Comparison of ENCODE assay signal across 9 cellular contexts in genomic region chr1:156742017-156742416, GRCh38. TPM values are rescaled to one million over a fixed set of nuclear protein-coding genes. Genes with fewer than 3 reads are reported as not detected.
DNase-seq lines count a peak whose midpoint lies in the region; ATAC-seq and TF ChIP-seq lines count a peak whose summit lies in the region.
"Had no signal": no experiment of that assay in that cellular context is flagged by ENCODE, and none has a peak within 500 bp of the region (broad histone marks: within the 10 kb centered on the region; RNA-seq: fewer than 3 reads in every experiment).

No MANE protein-coding gene starts in this region.

- 53 to 63% methylated on average over 3 of the region's 3 CpGs for WGBS in aorta, 2 donors

- ATAC-seq in activated CD8-positive, alpha-beta memory T cell treated with anti-CD3 and anti-CD28 coated beads, Interleukin-2, amount 10 ng/mL, durations not matched to agents 7 days and 5 days, result no peak
- no peak for ATAC-seq in WTC11
- ATAC-seq in aorta (ENCODE audit: low FRiP score), result no peak

- no peak for TF ChIP-seq CTCF in WTC11 (IDR thresholded peaks at IDR 0.05)

- H3K27ac Mint-ChIP-seq in activated CD8-positive, alpha-beta memory T cell treated with anti-CD3 and anti-CD28 coated beads, Interleukin-2, amount 10 ng/mL, durations not matched to agents 7 days and 5 days, result peak overlapping the region; percentile 96
- peak overlapping the region; percentile 100 for H3K27ac Mint-ChIP-seq in WTC11

- H3K27ac ChIP-seq in iPS-20b (ENCODE audit: low read length) (peak overlapping the region; percentile 9), substantia nigra (ENCODE audit: low read depth, low read length, poor library complexity, severe bottlenecking) (peak overlapping the region; percentile 98), aorta (ENCODE audit: low read depth in 1 of 2, low read length in 2 of 2) (no peak overlapping the region)

- CTCF ChIA-PET in activated CD8-positive, alpha-beta memory T cell treated with anti-CD3 and anti-CD28 coated beads, Interleukin-2, amount 10 ng/mL, durations not matched to agents 7 days and 5 days (lab: Charles Lee), result interaction anchor here (0.8 to 5.6 kb wide), 5 partner anchors 9 to 118 kb away, joined by 3 to 87 read pairs (median 17); partner anchors contain the start of genes HDGF, ISG20L2, METTL25B and NTRK1
- CTCF ChIA-PET in WTC11 (lab: Charles Lee), result interaction anchor here (1.3 to 1.5 kb wide), 3 partner anchors 25 to 118 kb away, joined by 7 to 23 read pairs (median 8); partner anchors contain the start of gene PRCC

- H3K4me1 ChIP-seq in iPS-20b (ENCODE audit: insufficient read depth, low read length) (peaks cover 22% of the 10 kb centered on the region; the same call in 1 of the 2 replicates), aorta (ENCODE audit: control insufficient read depth in 1 of 2, insufficient read depth in 2 of 2, low read length in 2 of 2) (no peaks in the 10 kb centered on the region)

- no peak for DNase-seq in activated CD8-positive, alpha-beta memory T cell treated with anti-CD3 and anti-CD28 coated beads, Interleukin-2, amount 10 ng/mL, durations not matched to agents 7 days and 5 days
- DNase-seq in activated CD8-positive, alpha-beta memory T cell treated with anti-CD3 and anti-CD28 coated beads for 24 hours, result no peak
- DNase-seq in WTC11 (ENCODE audit: low spot score) (no peak), substantia nigra (lab: John Stamatoyannopoulos, UW) (no peak), NCI-H146 (lab: John Stamatoyannopoulos, UW) (no peak), NCI-H1694 treated with DMSO at 0.1 percent for 48 hours (lab: John Stamatoyannopoulos, UW) (no peak), aorta (no peak)
- DNase-seq: NCI-H2081 had no signal

- H3K9ac ChIP-seq in iPS-20b (ENCODE audit: low read depth, low read length), result peak overlapping the region; percentile 73; the same call in 1 of the 2 replicates

- peak overlapping the region; percentile 57; the same call in 1 of the 2 replicates for H3K4me3 ChIP-seq in iPS-20b (ENCODE audit: low read length)
- H3K4me3 ChIP-seq in aorta (ENCODE audit: low read length in 2 of 2), result no peak overlapping the region

- peaks cover 50% of the 10 kb centered on the region for H3K36me3 ChIP-seq in iPS-20b (ENCODE audit: insufficient read depth, low read depth, low read length)
- peaks cover 2 to 9% of the 10 kb centered on the region in 2 donors for H3K36me3 ChIP-seq in aorta (ENCODE audit: control insufficient read depth in 1 of 2, insufficient read depth in 2 of 2, low read length in 1 of 2)

- no peaks in the 10 kb centered on the region for H3K27me3 ChIP-seq in iPS-20b (ENCODE audit: insufficient read depth, low read length)
- H3K27me3 ChIP-seq in aorta (ENCODE audit: control insufficient read depth in 1 of 2, insufficient read depth in 2 of 2, low read length in 1 of 2), result no peaks in the 10 kb centered on the region

- H3K4me1 Mint-ChIP-seq in activated CD8-positive, alpha-beta memory T cell treated with anti-CD3 and anti-CD28 coated beads, Interleukin-2, amount 10 ng/mL, durations not matched to agents 7 days and 5 days, result peaks cover 71% of the 10 kb centered on the region
- peaks cover 32% of the 10 kb centered on the region for H3K4me1 Mint-ChIP-seq in WTC11

- H3K9me3 ChIP-seq in iPS-20b (ENCODE audit: insufficient read depth, low read depth, low read length) (no peaks in the 10 kb centered on the region), aorta (ENCODE audit: control insufficient read depth, low read length) (no peaks in the 10 kb centered on the region)

- POLR2A ChIA-PET in WTC11 (lab: Charles Lee), result interaction anchor here (1.5 to 2.1 kb wide), 2 partner anchors 25 to 49 kb away, joined by 5 to 21 read pairs; partner anchors contain the start of gene PRCC

- H3K4me3 Mint-ChIP-seq in activated CD8-positive, alpha-beta memory T cell treated with anti-CD3 and anti-CD28 coated beads, Interleukin-2, amount 10 ng/mL, durations not matched to agents 7 days and 5 days, result peak overlapping the region; percentile 95
- H3K4me3 Mint-ChIP-seq in WTC11, result peak overlapping the region; percentile 90

- intact Hi-C loops in aorta (cut with DNase I), result no loop called here

- H3K9me3 Mint-ChIP-seq in activated CD8-positive, alpha-beta memory T cell treated with anti-CD3 and anti-CD28 coated beads, Interleukin-2, amount 10 ng/mL, durations not matched to agents 7 days and 5 days (ENCODE audit: low read depth), result no peaks in the 10 kb centered on the region
- H3K9me3 Mint-ChIP-seq in WTC11, result no peaks in the 10 kb centered on the region

- no peaks in the 10 kb centered on the region for H3K27me3 Mint-ChIP-seq in activated CD8-positive, alpha-beta memory T cell treated with anti-CD3 and anti-CD28 coated beads, Interleukin-2, amount 10 ng/mL, durations not matched to agents 7 days and 5 days
- H3K27me3 Mint-ChIP-seq in WTC11 (ENCODE audit: low read depth), result no peaks in the 10 kb centered on the region; the same call in 1 of the 2 replicates

- peaks cover 38% of the 10 kb centered on the region for H3K36me3 Mint-ChIP-seq in activated CD8-positive, alpha-beta memory T cell treated with anti-CD3 and anti-CD28 coated beads, Interleukin-2, amount 10 ng/mL, durations not matched to agents 7 days and 5 days
- H3K36me3 Mint-ChIP-seq in WTC11, result peaks cover 33% of the 10 kb centered on the region

TF ChIP-seq in WTC11, 78 proteins besides CTCF, POLR2A, EP300 and RAD21:
- TF ChIP-seq PREB (CRISPR knock-in tag; IDR thresholded peaks at IDR 0.05; ENCODE audit: borderline replicate concordance) (no peak), ZNF263 (CRISPR knock-in tag; IDR thresholded peaks at IDR 0.05; ENCODE audit: low read depth) (no peak), GABPB1 (CRISPR knock-in tag; IDR thresholded peaks at IDR 0.05) (no peak), MXD4 (CRISPR knock-in tag; IDR thresholded peaks at IDR 0.05; ENCODE audit: borderline replicate concordance) (no peak), RELA (CRISPR knock-in tag; IDR thresholded peaks at IDR 0.05; ENCODE audit: borderline replicate concordance) (no peak), NR3C1 (CRISPR knock-in tag; conservative IDR thresholded peaks at IDR 0.05; ENCODE audit: low read depth) (no peak), NR1H2 (CRISPR knock-in tag; IDR thresholded peaks at IDR 0.05) (no peak)

RNA-seq across cellular contexts. Expression of gene MRPL24, which starts 1.1 kb away (rescaled TPM):
- 10 to 100 TPM; 60.4 to 80.0 TPM for total RNA-seq in activated CD8-positive, alpha-beta memory T cell treated with anti-CD3 and anti-CD28 coated beads, Interleukin-2, amount 10 ng/mL, durations not matched to agents 7 days and 5 days
- total RNA-seq in WTC11 (2021) (35.1 to 37.4 TPM (median 35.2 TPM) in 3 replicates), aorta (10 to 100 TPM; 44.0 to 46.1 TPM)
- 10 to 100 TPM; 68.5 to 73.1 TPM for polyA plus RNA-seq in aorta

RNA-seq across cellular contexts. Expression of gene HDGF, which starts 9.5 kb away (rescaled TPM):
- total RNA-seq in activated CD8-positive, alpha-beta memory T cell treated with anti-CD3 and anti-CD28 coated beads, Interleukin-2, amount 10 ng/mL, durations not matched to agents 7 days and 5 days, result 100 to 1,000 TPM; 258 to 340 TPM
- total RNA-seq in WTC11 (2021) (301 to 339 TPM (median 318 TPM) in 3 replicates), aorta (100 to 1,000 TPM; 106 to 135 TPM)
- polyA plus RNA-seq in aorta, result 100 to 1,000 TPM in 1 of 2 donors, 10 to 100 TPM in 1; 94.9 to 126 TPM

RNA-seq across cellular contexts. Expression of gene ISG20L2, which starts 13.5 kb away (rescaled TPM):
- 10 to 100 TPM; 56.0 to 70.3 TPM for total RNA-seq in activated CD8-positive, alpha-beta memory T cell treated with anti-CD3 and anti-CD28 coated beads, Interleukin-2, amount 10 ng/mL, durations not matched to agents 7 days and 5 days
- 37.2 to 43.8 TPM (median 42.2 TPM) in 3 replicates for total RNA-seq in WTC11 (2021)
- total RNA-seq in aorta, result 10 to 100 TPM; 20.6 to 26.9 TPM
- polyA plus RNA-seq in aorta, result 10 to 100 TPM; 11.7 to 20.2 TPM

RNA-seq across cellular contexts. Expression of gene METTL25B, which starts 13.7 kb away (rescaled TPM):
- 10 to 100 TPM; 44.0 to 49.6 TPM for total RNA-seq in activated CD8-positive, alpha-beta memory T cell treated with anti-CD3 and anti-CD28 coated beads, Interleukin-2, amount 10 ng/mL, durations not matched to agents 7 days and 5 days
- total RNA-seq in WTC11 (2021) (32.0 to 41.0 TPM (median 37.9 TPM) in 3 replicates), aorta (10 to 100 TPM; 20.7 to 33.6 TPM)
- 10 to 100 TPM; 24.2 to 46.2 TPM for polyA plus RNA-seq in aorta

RNA-seq across cellular contexts. Expression of gene PRCC, which starts 25.3 kb away (rescaled TPM):
- 10 to 100 TPM; 68.7 to 99.8 TPM for total RNA-seq in activated CD8-positive, alpha-beta memory T cell treated with anti-CD3 and anti-CD28 coated beads, Interleukin-2, amount 10 ng/mL, durations not matched to agents 7 days and 5 days
- total RNA-seq in WTC11 (2021) (97.4 to 98.5 TPM (median 98.0 TPM) in 3 replicates), aorta (10 to 100 TPM; 41.0 to 50.2 TPM)
- polyA plus RNA-seq in aorta, result 10 to 100 TPM; 17.2 to 43.5 TPM

Comparison
In these comparisons a context has a peak if more than half of its experiments do, and no peak if none do; other contexts are left out.
1. H3K27ac ChIP-seq: peak in iPS-20b (single experiment) and substantia nigra (single experiment); none in aorta (0 of 2).